In the genomic region with DNA sequence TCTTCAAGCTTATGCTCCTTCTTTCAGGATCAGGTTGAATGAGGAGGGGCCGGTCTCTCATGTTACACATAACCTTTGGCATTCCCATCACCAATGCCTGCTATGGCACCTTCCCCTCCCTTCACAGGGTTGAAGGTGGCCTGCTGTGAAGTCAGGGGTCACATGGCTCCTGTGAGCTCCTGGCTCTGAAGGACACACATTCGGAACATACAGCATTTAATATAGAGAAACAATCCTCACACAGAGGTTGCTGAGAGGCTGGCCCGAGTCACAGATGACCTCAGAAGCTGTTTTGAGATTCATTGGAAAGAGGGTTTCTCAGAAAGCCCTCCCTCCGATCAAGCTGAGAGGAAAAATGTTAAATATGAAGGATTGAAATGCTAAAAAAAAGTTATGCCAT, we compare ENCODE assay signal across 1 cellular context.
TF ChIP-seq lines count a peak whose summit lies in the region.

No MANE protein-coding gene starts in this region.

TF ChIP-seq in H1, 55 proteins besides CTCF, POLR2A, EP300 and RAD21 (continued from another document):
- TF ChIP-seq, protein P1, sequence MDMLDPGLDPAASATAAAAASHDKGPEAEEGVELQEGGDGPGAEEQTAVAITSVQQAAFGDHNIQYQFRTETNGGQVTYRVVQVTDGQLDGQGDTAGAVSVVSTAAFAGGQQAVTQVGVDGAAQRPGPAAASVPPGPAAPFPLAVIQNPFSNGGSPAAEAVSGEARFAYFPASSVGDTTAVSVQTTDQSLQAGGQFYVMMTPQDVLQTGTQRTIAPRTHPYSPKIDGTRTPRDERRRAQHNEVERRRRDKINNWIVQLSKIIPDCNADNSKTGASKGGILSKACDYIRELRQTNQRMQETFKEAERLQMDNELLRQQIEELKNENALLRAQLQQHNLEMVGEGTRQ (IDR thresholded peaks at IDR 0.05; ENCODE audit: low read length): peak; percentile 47; the same call in 1 of the 2 replicates
